8 cellular contexts compared by ENCODE assay signal in genomic region chr3:139677341-139678155, GRCh38. TPM values are rescaled to one million over a fixed set of nuclear protein-coding genes. Genes with fewer than 3 reads are reported as not detected.
DNase-seq lines count a peak whose midpoint lies in the region; ATAC-seq and TF ChIP-seq lines count a peak whose summit lies in the region.

TSS of gene NMNAT3 (minus strand) at chr3:139677972. CDS start at chr3:139627724, 50,248 bp downstream.

- H3K27ac Mint-ChIP-seq in osteocyte (ENCODE audit: unreplicated experiment), result no peak within 1 kb of the TSS

- peaks cover 53% of the 10 kb centered on the region for H3K27me3 ChIP-seq in HUES64 (ENCODE audit: insufficient read depth, low read length)
- no peaks in the 10 kb centered on the region for H3K27me3 ChIP-seq in suprapubic skin

- H3K36me3 ChIP-seq in HUES64 (ENCODE audit: insufficient read depth, low read length) (no peaks in the 10 kb centered on the region), suprapubic skin (no peaks in the 10 kb centered on the region)

- no peaks in the 10 kb centered on the region for H3K4me1 Mint-ChIP-seq in osteocyte (ENCODE audit: unreplicated experiment)

- no peaks in the 10 kb centered on the region for H3K9me3 ChIP-seq in HUES64 (ENCODE audit: insufficient read depth, low read depth, low read length)
- H3K9me3 ChIP-seq in suprapubic skin, result no peaks in the 10 kb centered on the region

- no peak for TF ChIP-seq POLR2A in suprapubic skin (IDR thresholded peaks at IDR 0.05)

- WGBS in HUES64, result 4% methylated on average over 61 of the region's 67 CpGs
- WGBS in suprapubic skin, result 2% methylated on average over 23 of the region's 67 CpGs

- H3K9ac ChIP-seq in HUES64 (ENCODE audit: low read depth, low read length), result peak within 1 kb of the TSS; percentile 38; the same call in 1 of the 2 replicates

- H3K4me3 ChIP-seq in HUES64 (ENCODE audit: low read length), result peak within 1 kb of the TSS; percentile 74
- H3K4me3 ChIP-seq in suprapubic skin, result peak within 1 kb of the TSS; percentile 71

- H3K27ac ChIP-seq in HUES64 (ENCODE audit: low read depth, low read length) (peak within 1 kb of the TSS; percentile 6; the same call in 1 of the 2 replicates), suprapubic skin (no peak within 1 kb of the TSS)

- H3K27me3 Mint-ChIP-seq in osteocyte (ENCODE audit: unreplicated experiment), result peaks cover 51% of the 10 kb centered on the region

- peaks cover 22% of the 10 kb centered on the region for H3K4me1 ChIP-seq in HUES64 (ENCODE audit: insufficient read depth, low read length)
- peaks cover 21% of the 10 kb centered on the region for H3K4me1 ChIP-seq in suprapubic skin

- DNase-seq in COR-L47 (lab: John Stamatoyannopoulos, UW), result peak; percentile 88
- peak; percentile 67 for DNase-seq in RPMI8226
- peak; percentile 84 for DNase-seq in activated naive CD4-positive, alpha-beta T cell treated with anti-CD3 and anti-CD28 coated beads, Interleukin-2, amount 50 U/mL, for 16 hours
- peak; percentile 94 for DNase-seq in Right ventricle myocardium inferior (ENCODE audit: missing footprints)
- no peak for DNase-seq in osteocyte (ENCODE audit: extremely low spot score, unreplicated experiment)
- peak; percentile 89 for DNase-seq in suprapubic skin (ENCODE audit: low spot score in 2 of 2)

- ATAC-seq in GM21423 (IDR thresholded peaks at IDR 0.05; ENCODE audit: unreplicated experiment) (peak; percentile 98), Right ventricle myocardium inferior (peak; percentile 99)

- no peak for TF ChIP-seq EP300 in suprapubic skin (IDR thresholded peaks at IDR 0.05)

- H3K36me3 Mint-ChIP-seq in osteocyte (ENCODE audit: unreplicated experiment), result no peaks in the 10 kb centered on the region

- no peaks in the 10 kb centered on the region for H3K9me3 Mint-ChIP-seq in osteocyte (ENCODE audit: unreplicated experiment)

- intact Hi-C loops in Right ventricle myocardium inferior (cut with DNase I), result loop anchor here (10.0 kb wide), 1 partner anchor 93 kb away; no protein-coding TSS in a partner anchor

- peak within 1 kb of the TSS; percentile 68 for H3K4me3 Mint-ChIP-seq in osteocyte (ENCODE audit: unreplicated experiment)

- no peak for TF ChIP-seq CTCF in osteocyte (IDR thresholded peaks at IDR 0.05)
- no peak for TF ChIP-seq CTCF in suprapubic skin (IDR thresholded peaks at IDR 0.05)

RNA-seq across cellular contexts. Expression of gene NMNAT3, which starts in this region (rescaled TPM):
- 1.6 TPM for polyA plus RNA-seq in HUES64 (2013, experiment 1 of 2)
- polyA plus RNA-seq in HUES64 (2013, experiment 2 of 2), result 3.2 TPM
- total RNA-seq in Right ventricle myocardium inferior (11.0 TPM), osteocyte (2.2 and 2.5 TPM in 2 replicates), suprapubic skin (10 to 100 TPM; 25.0 to 41.7 (median 30.1) TPM)
